Comparison of ENCODE assay signal across 8 cellular contexts in the genomic region with DNA sequence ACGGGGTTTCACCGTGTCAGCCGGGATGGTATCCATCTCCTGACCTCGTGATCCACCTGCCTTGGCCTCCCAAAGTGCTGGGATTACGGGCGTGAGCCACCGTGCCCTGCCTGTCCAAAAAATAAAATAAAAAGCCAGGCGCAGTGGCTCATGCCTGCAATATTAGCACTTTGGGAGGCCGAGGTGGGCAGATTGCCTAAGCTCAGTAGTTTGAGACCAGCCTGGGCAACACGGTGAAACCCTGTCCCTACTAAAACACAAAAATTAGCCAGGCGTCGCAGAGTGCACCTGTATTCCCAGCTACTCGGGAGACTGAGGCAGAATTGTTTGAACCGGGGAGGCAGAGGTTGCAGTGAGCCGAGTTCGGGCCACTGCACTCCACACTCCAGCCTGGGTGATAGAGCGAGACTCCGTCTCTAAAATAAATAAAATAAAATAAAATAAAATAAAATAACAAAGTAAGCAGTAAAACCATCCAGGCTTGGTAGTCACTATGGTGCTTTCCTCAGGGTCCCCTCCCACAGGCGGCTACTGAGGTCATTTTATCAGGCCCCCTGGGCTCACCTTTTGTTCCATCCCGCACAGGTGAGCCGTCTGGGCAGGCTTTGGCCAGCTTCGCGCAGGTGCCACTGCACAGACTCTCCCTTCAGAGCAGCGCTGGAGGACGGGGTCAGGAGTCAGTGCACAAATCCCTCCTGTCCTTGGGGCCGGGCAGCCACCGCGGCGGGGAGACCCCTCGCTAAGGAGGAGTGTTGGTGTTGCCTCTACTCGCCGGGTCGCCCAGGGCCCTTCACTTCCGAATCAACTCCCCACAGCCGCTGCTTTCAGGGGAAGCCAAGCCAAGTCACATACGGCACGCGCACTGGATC. TPM values are rescaled to one million over a fixed set of nuclear protein-coding genes. Genes with fewer than 3 reads are reported as not detected.
DNase-seq lines count a peak whose midpoint lies in the region; ATAC-seq and TF ChIP-seq lines count a peak whose summit lies in the region.
"Not testable (repeated sequence)": the region's sequence is repeated elsewhere in the genome, so short reads cannot be mapped to it uniquely, and the experiment has no call there.

No MANE protein-coding gene starts in this region.

- not testable (repeated sequence) for H3K27me3 ChIP-seq in ACC112 (ENCODE audit: insufficient read depth, low read length); SU-DHL-6 (ENCODE audit: low read length); brain microvascular endothelial cell (replicated peaks); iPS-20b (ENCODE audit: insufficient read depth, low read length)

- intact Hi-C loops in sciatic nerve (cut with DNase I), result not testable (repeated sequence)

- H3K4me2 ChIP-seq in SU-DHL-6 (ENCODE audit: low read depth, low read length, poor library complexity, severe bottlenecking), result peak overlapping the region; percentile 42

- H3K9me2 ChIP-seq in SU-DHL-6 (replicated peaks; ENCODE audit: insufficient read depth, low read length), result not testable (repeated sequence)

- H3K27ac ChIP-seq in ACC112 (ENCODE audit: low read depth, low read length); SU-DHL-6 (ENCODE audit: low read depth, low read length); brain microvascular endothelial cell; iPS-20b (ENCODE audit: low read length): not testable (repeated sequence)

- H4K20me1 ChIP-seq in SU-DHL-6 (ENCODE audit: low read depth, low read length), result not testable (repeated sequence)

- H3K36me3 ChIP-seq in ACC112 (ENCODE audit: insufficient read depth, low read length); SU-DHL-6 (ENCODE audit: low read length); brain microvascular endothelial cell (replicated peaks); iPS-20b (ENCODE audit: insufficient read depth, low read depth, low read length): not testable (repeated sequence)

- H3K4me1 ChIP-seq in ACC112 (ENCODE audit: control insufficient read depth, insufficient read depth, low read length, unreplicated experiment); iPS-20b (ENCODE audit: insufficient read depth, low read length): not testable (repeated sequence)

- ATAC-seq in GM19023 (IDR thresholded peaks at IDR 0.05; ENCODE audit: unreplicated experiment), result peak; percentile 66
- peak; percentile 68 for ATAC-seq in HG03432 (IDR thresholded peaks at IDR 0.05; ENCODE audit: unreplicated experiment)
- ATAC-seq in sciatic nerve, result not testable (repeated sequence)

- not testable (repeated sequence) for H3K9me3 ChIP-seq in SU-DHL-6 (ENCODE audit: insufficient read depth, low read length); iPS-20b (ENCODE audit: insufficient read depth, low read depth, low read length)

- not testable (repeated sequence) for TF ChIP-seq CTCF in HFF-Myc (IDR thresholded peaks at IDR 0.05; ENCODE audit: low read depth, low read length, missing control alignments); SU-DHL-6 (IDR thresholded peaks at IDR 0.05; ENCODE audit: insufficient read depth, low read length, poor library complexity, severe bottlenecking); brain microvascular endothelial cell (IDR thresholded peaks at IDR 0.05; ENCODE audit: low read depth, low read length, missing control alignments)

- not testable (repeated sequence) for H2AFZ ChIP-seq in ACC112 (ENCODE audit: low read length, unreplicated experiment); SU-DHL-6 (ENCODE audit: low read depth, low read length, severe bottlenecking)

- H3K79me2 ChIP-seq in ACC112 (ENCODE audit: control insufficient read depth, insufficient read depth, low read length, unreplicated experiment); SU-DHL-6 (ENCODE audit: insufficient read depth, low read length): not testable (repeated sequence)

- H3F3A ChIP-seq in SU-DHL-6 (ENCODE audit: insufficient read depth), result not testable (repeated sequence)

- 0 out of 2 replicates have a peak overlapping the region, but pooled peaks have one; percentile 16 for H3K9ac ChIP-seq in SU-DHL-6 (ENCODE audit: low read length)
- not testable (repeated sequence) for H3K9ac ChIP-seq in iPS-20b (ENCODE audit: low read depth, low read length)

- in situ Hi-C loops in brain microvascular endothelial cell (cut with HindIII; ENCODE audit: low pct_ligation_motif_present, low sequenced_read_pairs), result not testable (repeated sequence)

- peak overlapping the region; percentile 64 for H3K4me3 ChIP-seq in ACC112 (ENCODE audit: low read depth, low read length)
- peak overlapping the region; percentile 44 for H3K4me3 ChIP-seq in HFF-Myc (replicated peaks; ENCODE audit: low read depth, low read length)
- H3K4me3 ChIP-seq in SU-DHL-6 (ENCODE audit: insufficient read depth, low read length, poor library complexity, severe bottlenecking), result not testable (repeated sequence)
- peak overlapping the region; percentile 37 for H3K4me3 ChIP-seq in brain microvascular endothelial cell (ENCODE audit: low read depth, low read length)
- peak overlapping the region; percentile 49; the same call in 1 of the 2 replicates for H3K4me3 ChIP-seq in iPS-20b (ENCODE audit: low read length)

- not testable (repeated sequence) for DNase-seq in HFF-Myc (ENCODE audit: extremely low read depth, low read depth); brain microvascular endothelial cell
- DNase-seq in sciatic nerve (ENCODE audit: low spot score), result peak; percentile 36

RNA-seq across cellular contexts. Expression of gene HNRNPH1, which starts 10.3 kb away (rescaled TPM):
- total RNA-seq in sciatic nerve, result 673 TPM

RNA-seq across cellular contexts. Expression of gene CBY3, which starts 47.1 kb away (rescaled TPM):
- not detected for total RNA-seq in sciatic nerve
